In genomic region chr7:13826752-13827151, GRCh38 we compare ENCODE assay signal across 29 cellular contexts.
"Had no signal": no experiment of that assay in that cellular context is flagged by ENCODE, and none has a peak within 500 bp of the region (broad histone marks: within the 10 kb centered on the region; RNA-seq: fewer than 3 reads in every experiment).

No MANE protein-coding gene starts in this region.

- H3K36me3 ChIP-seq: brain microvascular endothelial cell, gastroesophageal sphincter, neutrophil, ovary, prostate gland, thyroid gland, upper lobe of right lung had no signal

- H3K27ac Mint-ChIP-seq: activated CD4-positive, alpha-beta memory T cell treated with anti-CD3 and anti-CD28 coated beads, Interleukin-2, amount 10 ng/mL, durations not matched to agents 7 days and 5 days; activated CD4-positive, alpha-beta T cell treated with anti-CD3 and anti-CD28 coated beads, Interleukin-2, amount 10 ng/mL, durations not matched to agents 24 days and 14 days; activated CD8-positive, alpha-beta memory T cell treated with anti-CD3 and anti-CD28 coated beads, Interleukin-2, amount 10 ng/mL, durations not matched to agents 7 days and 5 days; activated naive CD4-positive, alpha-beta T cell treated with anti-CD3 and anti-CD28 coated beads, Interleukin-2, amount 50 U/mL, for 24 hours; activated T-helper 1 cell treated with anti-CD3 and anti-CD28 coated beads, Interleukin-12 subunit alpha, Interleukin-12 subunit beta, Interleukin-2, Interleukin-4 antibody, amounts not matched to agents 30 ng/mL and 10 ng/mL and 1 ng/mL, durations not matched to agents 14 hours and 24 hours and 36 hours; nephron; stimulated activated naive CD8-positive, alpha-beta T cell treated with anti-CD3 and anti-CD28 coated beads, Interleukin-15, Interleukin-2, amounts not matched to agents 100 ng/mL and 50 ng/mL, for 24 hours; T-helper 17 cell had no signal

- H3K4me3 Mint-ChIP-seq: activated CD4-positive, alpha-beta memory T cell treated with anti-CD3 and anti-CD28 coated beads, Interleukin-2, amount 10 ng/mL, durations not matched to agents 7 days and 5 days; activated CD4-positive, alpha-beta T cell treated with anti-CD3 and anti-CD28 coated beads, Interleukin-2, amount 10 ng/mL, durations not matched to agents 24 days and 14 days; activated CD8-positive, alpha-beta memory T cell treated with anti-CD3 and anti-CD28 coated beads, Interleukin-2, amount 10 ng/mL, durations not matched to agents 7 days and 5 days; activated naive CD4-positive, alpha-beta T cell treated with anti-CD3 and anti-CD28 coated beads, Interleukin-2, amount 50 U/mL, for 24 hours; activated T-helper 1 cell treated with anti-CD3 and anti-CD28 coated beads, Interleukin-12 subunit alpha, Interleukin-12 subunit beta, Interleukin-2, Interleukin-4 antibody, amounts not matched to agents 30 ng/mL and 10 ng/mL and 1 ng/mL, durations not matched to agents 14 hours and 24 hours and 36 hours; nephron; stimulated activated naive CD8-positive, alpha-beta T cell treated with anti-CD3 and anti-CD28 coated beads, Interleukin-15, Interleukin-2, amounts not matched to agents 100 ng/mL and 50 ng/mL, for 24 hours; T-helper 17 cell had no signal

- H3K27ac ChIP-seq: brain microvascular endothelial cell, gastroesophageal sphincter, neutrophil, ovary, prostate gland, thyroid gland, upper lobe of right lung had no signal

- H3K9me3 Mint-ChIP-seq: activated CD4-positive, alpha-beta memory T cell treated with anti-CD3 and anti-CD28 coated beads, Interleukin-2, amount 10 ng/mL, durations not matched to agents 7 days and 5 days; activated CD4-positive, alpha-beta T cell treated with anti-CD3 and anti-CD28 coated beads, Interleukin-2, amount 10 ng/mL, durations not matched to agents 24 days and 14 days; nephron had no signal

- DNase-seq: activated CD4-positive, alpha-beta memory T cell treated with anti-CD3 and anti-CD28 coated beads, Interleukin-2, amount 10 ng/mL, durations not matched to agents 7 days and 5 days; activated CD4-positive, alpha-beta T cell treated with anti-CD3 and anti-CD28 coated beads, Interleukin-2, amount 10 ng/mL, durations not matched to agents 24 days and 14 days; activated CD8-positive, alpha-beta memory T cell treated with anti-CD3 and anti-CD28 coated beads, Interleukin-2, amount 10 ng/mL, durations not matched to agents 7 days and 5 days; activated gamma-delta T cell; activated T-cell treated with anti-CD3 and anti-CD28 coated beads for 4 hours; aorta; brain microvascular endothelial cell; central memory CD4-positive, alpha-beta T cell; effector memory CD4-positive, alpha-beta T cell; head of caudate nucleus; hypothalamus; islet precursor cell; left colon; mesenchymal stem cell; ovary; stimulated activated CD4-positive, alpha-beta T cell treated with anti-CD3 and anti-CD28 coated beads, Interleukin-12 subunit alpha, Interleukin-12 subunit beta, amount 100 ng/mL, for 4 hours; stimulated activated CD4-positive, alpha-beta T cell treated with anti-CD3 and anti-CD28 coated beads, Interleukin-4, amount 100 ng/mL, for 4 hours; substantia nigra; T-helper 17 cell; thyroid gland; upper lobe of right lung had no signal

- H3K36me3 Mint-ChIP-seq: activated CD8-positive, alpha-beta memory T cell treated with anti-CD3 and anti-CD28 coated beads, Interleukin-2, amount 10 ng/mL, durations not matched to agents 7 days and 5 days; activated naive CD4-positive, alpha-beta T cell treated with anti-CD3 and anti-CD28 coated beads, Interleukin-2, amount 50 U/mL, for 24 hours had no signal

- H3K9me3 ChIP-seq: gastroesophageal sphincter, neutrophil, ovary, prostate gland, thyroid gland, upper lobe of right lung had no signal

- H3K27me3 ChIP-seq: brain microvascular endothelial cell, gastroesophageal sphincter, neutrophil, ovary, thyroid gland, upper lobe of right lung had no signal

- ATAC-seq: activated CD8-positive, alpha-beta memory T cell treated with anti-CD3 and anti-CD28 coated beads, Interleukin-2, amount 10 ng/mL, durations not matched to agents 7 days and 5 days; esophagus mucosa; gastroesophageal sphincter; left colon; T-helper 17 cell; upper lobe of right lung had no signal

- H3K4me1 Mint-ChIP-seq: activated CD4-positive, alpha-beta memory T cell treated with anti-CD3 and anti-CD28 coated beads, Interleukin-2, amount 10 ng/mL, durations not matched to agents 7 days and 5 days; activated CD4-positive, alpha-beta T cell treated with anti-CD3 and anti-CD28 coated beads, Interleukin-2, amount 10 ng/mL, durations not matched to agents 24 days and 14 days; activated CD8-positive, alpha-beta memory T cell treated with anti-CD3 and anti-CD28 coated beads, Interleukin-2, amount 10 ng/mL, durations not matched to agents 7 days and 5 days; activated naive CD4-positive, alpha-beta T cell treated with anti-CD3 and anti-CD28 coated beads, Interleukin-2, amount 50 U/mL, for 24 hours had no signal

- H3K4me1 ChIP-seq: gastroesophageal sphincter, prostate gland, thyroid gland, upper lobe of right lung had no signal

- H3K27me3 Mint-ChIP-seq: activated CD4-positive, alpha-beta memory T cell treated with anti-CD3 and anti-CD28 coated beads, Interleukin-2, amount 10 ng/mL, durations not matched to agents 7 days and 5 days; activated CD4-positive, alpha-beta T cell treated with anti-CD3 and anti-CD28 coated beads, Interleukin-2, amount 10 ng/mL, durations not matched to agents 24 days and 14 days; activated CD8-positive, alpha-beta memory T cell treated with anti-CD3 and anti-CD28 coated beads, Interleukin-2, amount 10 ng/mL, durations not matched to agents 7 days and 5 days; activated naive CD4-positive, alpha-beta T cell treated with anti-CD3 and anti-CD28 coated beads, Interleukin-2, amount 50 U/mL, for 24 hours; stimulated activated naive CD8-positive, alpha-beta T cell treated with anti-CD3 and anti-CD28 coated beads, Interleukin-15, Interleukin-2, amounts not matched to agents 100 ng/mL and 50 ng/mL, for 24 hours; T-helper 17 cell had no signal

- H3K4me3 ChIP-seq: gastroesophageal sphincter, ovary, prostate gland, thyroid gland, upper lobe of right lung had no signal
